Comparison of ENCODE assay signal across 21 cellular contexts in the genomic region with DNA sequence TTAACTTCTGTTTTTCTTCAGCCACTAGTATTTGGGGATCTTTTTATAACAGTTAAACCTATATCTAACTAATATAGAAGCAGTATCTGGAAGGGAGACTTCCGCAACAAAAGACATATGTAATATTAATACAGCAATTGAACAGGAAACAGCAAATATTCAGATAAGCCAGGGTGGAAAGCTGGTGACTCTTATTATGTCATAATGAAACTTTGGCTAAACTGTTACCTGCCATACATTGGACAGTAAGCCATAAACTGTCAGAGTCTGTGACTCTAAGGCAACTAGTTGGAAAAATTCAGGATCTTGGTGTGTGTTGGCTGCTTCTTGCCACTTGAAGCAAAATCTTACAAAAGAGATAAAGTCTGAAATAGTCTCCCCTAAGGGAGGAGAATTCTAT.
"Had no signal": no experiment of that assay in that cellular context is flagged by ENCODE, and none has a peak within 500 bp of the region (broad histone marks: within the 10 kb centered on the region; RNA-seq: fewer than 3 reads in every experiment).

No MANE protein-coding gene starts in this region.

- ATAC-seq: gastroesophageal sphincter; left lung; lower lobe of right lung; natural killer cell treated with Interleukin-12 subunit alpha and Interleukin-12 subunit beta and Interleukin-15 and Interleukin-18, amount 100 ng/mL, for 72 hours; stimulated activated naive CD8-positive, alpha-beta T cell treated with anti-CD3 and anti-CD28 coated beads, Interleukin-15, Interleukin-2, amounts not matched to agents 100 U/mL and 50 U/mL, for 24 hours had no signal

- H3K4me3 Mint-ChIP-seq: immature natural killer cell; natural killer cell treated with Interleukin-12 subunit alpha and Interleukin-12 subunit beta and Interleukin-15 and Interleukin-18, amount 100 ng/mL, for 72 hours; neural progenitor cell; type B pancreatic cell had no signal

- H3K4me1 ChIP-seq: gastroesophageal sphincter, left lung, lower lobe of right lung, neural progenitor cell, right atrium auricular region, sigmoid colon had no signal

- H3K4me1 Mint-ChIP-seq: immature natural killer cell, neural progenitor cell had no signal

- H3K4me3 ChIP-seq: esophagus squamous epithelium, gastroesophageal sphincter, left lung, lower lobe of right lung, neural progenitor cell, ovary, right atrium auricular region, sigmoid colon, skin epidermis, suprapubic skin, thyroid gland had no signal

- H3K27ac Mint-ChIP-seq: immature natural killer cell; natural killer cell treated with Interleukin-12 subunit alpha and Interleukin-12 subunit beta and Interleukin-15 and Interleukin-18, amount 100 ng/mL, for 72 hours; neural progenitor cell; type B pancreatic cell had no signal

- H3K27me3 ChIP-seq: esophagus squamous epithelium, gastroesophageal sphincter, left lung, neural progenitor cell, ovary, right atrium auricular region, sigmoid colon, suprapubic skin, thyroid gland had no signal

- H3K27ac ChIP-seq: esophagus squamous epithelium, gastroesophageal sphincter, left lung, lower lobe of right lung, neural progenitor cell, ovary, right atrium auricular region, sigmoid colon, skin epidermis, suprapubic skin, thyroid gland had no signal

- DNase-seq: esophagus squamous epithelium; foreskin fibroblast; glutamatergic neuron; immature natural killer cell; left lung; lower lobe of right lung; mesenchymal stem cell; midbrain; nucleus accumbens; ovary; sigmoid colon; stimulated activated CD4-positive, alpha-beta T cell treated with anti-CD3 and anti-CD28 coated beads, Interleukin-2, amount 100 ng/mL, for 48 hours; stimulated activated naive CD8-positive, alpha-beta T cell treated with anti-CD3 and anti-CD28 coated beads, Interleukin-15, Interleukin-2, amounts not matched to agents 100 U/mL and 50 U/mL, for 24 hours; thyroid gland had no signal

- H3K36me3 ChIP-seq: esophagus squamous epithelium, gastroesophageal sphincter, left lung, lower lobe of right lung, neural progenitor cell, ovary, right atrium auricular region, sigmoid colon, suprapubic skin, thyroid gland had no signal

- H3K36me3 Mint-ChIP-seq: immature natural killer cell; natural killer cell treated with Interleukin-12 subunit alpha and Interleukin-12 subunit beta and Interleukin-15 and Interleukin-18, amount 100 ng/mL, for 72 hours; neural progenitor cell; type B pancreatic cell had no signal

- H3K9me3 Mint-ChIP-seq: immature natural killer cell; natural killer cell treated with Interleukin-12 subunit alpha and Interleukin-12 subunit beta and Interleukin-15 and Interleukin-18, amount 100 ng/mL, for 72 hours; neural progenitor cell; type B pancreatic cell had no signal

- H3K9me3 ChIP-seq: esophagus squamous epithelium, gastroesophageal sphincter, left lung, lower lobe of right lung, ovary, right atrium auricular region, sigmoid colon, suprapubic skin, thyroid gland had no signal
